8 cellular contexts compared by ENCODE assay signal in genomic region chr16:30761427-30761927, GRCh38. TPM values are rescaled to one million over a fixed set of nuclear protein-coding genes. Genes with fewer than 3 reads are reported as not detected.
A peak's percentile ranks its signal among the peaks of the same experiment; 100 is the strongest.
DNase-seq lines count a peak whose midpoint lies in the region; ATAC-seq and TF ChIP-seq lines count a peak whose summit lies in the region.

No MANE protein-coding gene starts in this region.

- no peak for TF ChIP-seq CTCF in GM10248 (IDR thresholded peaks at IDR 0.05; ENCODE audit: control extremely low read depth, extremely low read depth, low read depth, missing control alignments)
- TF ChIP-seq CTCF in WTC11 (IDR thresholded peaks at IDR 0.05) = no peak

- peak overlapping the region; percentile 94 for H3K4me3 Mint-ChIP-seq in WTC11

- peaks cover 17% of the 10 kb centered on the region for H3K4me1 ChIP-seq in mesodermal cell (ENCODE audit: control insufficient read depth, insufficient read depth, low read length, poor library complexity, severe bottlenecking)
- H3K4me1 ChIP-seq in thymus (ENCODE audit: control insufficient read depth, insufficient read depth, low read length) = peaks cover 8% of the 10 kb centered on the region

- H3K27ac ChIP-seq in mesodermal cell (ENCODE audit: low read depth, low read length, severe bottlenecking) (peak overlapping the region; percentile 75), thymus (ENCODE audit: low read depth) (peak overlapping the region; percentile 62)

- H3K4me3 ChIP-seq in mesodermal cell (ENCODE audit: extremely low read depth, insufficient read depth, low read length, poor library complexity, severe bottlenecking) (peak overlapping the region; percentile 87), thymus (ENCODE audit: low read length) (peak overlapping the region; percentile 57)

- no peaks in the 10 kb centered on the region for H3K9me3 Mint-ChIP-seq in WTC11

- WGBS in mesodermal cell (ENCODE audit: insufficient coverage in 2 of 2), 2 experiments = 0% methylated on average over 51 to 58 of the region's 64 CpGs
- 1% methylated on average over 64 of the region's 64 CpGs for WGBS in thymus

- H3K27ac Mint-ChIP-seq in WTC11 = peak overlapping the region; percentile 96; the same call in 1 of the 2 replicates

- POLR2A ChIA-PET in GM10248 (lab: Yijun Ruan, JAX) = no interaction called here
- POLR2A ChIA-PET in WTC11 (lab: Charles Lee) = interaction anchor here (0.6 to 2.2 kb wide), 4 partner anchors 13 to 354 kb away, joined by 3 to 5 read pairs (median 4); partner anchors contain the start of genes PHKG2 and ZNF771

- H3K36me3 Mint-ChIP-seq in WTC11 = peaks cover 39% of the 10 kb centered on the region

- H3K36me3 ChIP-seq in mesodermal cell (ENCODE audit: control insufficient read depth, insufficient read depth, low read length) (peaks cover 64% of the 10 kb centered on the region), thymus (ENCODE audit: control insufficient read depth, insufficient read depth) (peaks cover 39% of the 10 kb centered on the region)

- H3K9me3 ChIP-seq in mesodermal cell (ENCODE audit: control insufficient read depth, low read length) = no peaks in the 10 kb centered on the region
- no peaks in the 10 kb centered on the region for H3K9me3 ChIP-seq in thymus (ENCODE audit: control insufficient read depth)

- H3K4me1 Mint-ChIP-seq in WTC11 = peaks cover 21% of the 10 kb centered on the region

- H3K27me3 Mint-ChIP-seq in WTC11 (ENCODE audit: low read depth) = no peaks in the 10 kb centered on the region

- peak; percentile 6 for ATAC-seq in WTC11

- DNase-seq in GM10248 (ENCODE audit: extremely low spot score) = peak; percentile 69
- DNase-seq in HCEC 1CT = peak; percentile 11
- DNase-seq in NAMALWA (ENCODE audit: low spot score) = peak; percentile 92
- peak; percentile 56 for DNase-seq in WTC11 (ENCODE audit: low spot score)
- DNase-seq in ecto neural progenitor cell (ENCODE audit: low spot score) = peak; percentile 74
- DNase-seq in GOT3 (lab: John Stamatoyannopoulos, UW) = no peak

- CTCF ChIA-PET in GM10248 (lab: Yijun Ruan, JAX) (no interaction called here), WTC11 (lab: Charles Lee) (interaction anchor here (0.9 to 1.5 kb wide), 3 partner anchors 17 to 69 kb away, joined by 3 to 4 read pairs (median 3); no protein-coding TSS in a partner anchor)

- H3K27me3 ChIP-seq in thymus (ENCODE audit: control insufficient read depth, insufficient read depth) = no peaks in the 10 kb centered on the region

TF ChIP-seq in WTC11, 78 proteins besides CTCF, POLR2A, EP300 and RAD21:
- no peak for TF ChIP-seq FOXK1 (CRISPR knock-in tag; IDR thresholded peaks at IDR 0.05)
- TF ChIP-seq FOXP4 (CRISPR knock-in tag; IDR thresholded peaks at IDR 0.05) = peak; percentile 36; the same call in 1 of the 2 replicates
- TF ChIP-seq EMX1 (CRISPR knock-in tag; IDR thresholded peaks at IDR 0.05) = 0 out of 2 replicates have a peak, but pooled peaks have one; percentile 10
- no peak for TF ChIP-seq NFE2L1 (CRISPR knock-in tag; IDR thresholded peaks at IDR 0.05)
- no peak for TF ChIP-seq GABPB1 (CRISPR knock-in tag; IDR thresholded peaks at IDR 0.05)
- peak; percentile 52; the same call in 1 of the 2 replicates for TF ChIP-seq ARID4B (CRISPR knock-in tag; IDR thresholded peaks at IDR 0.05; ENCODE audit: borderline replicate concordance)
- TF ChIP-seq ZNF423 (CRISPR knock-in tag; IDR thresholded peaks at IDR 0.05) = no peak

RNA-seq across cellular contexts. Expression of gene CFAP119, which starts 0.4 kb away (rescaled TPM):
- 4.6 to 6.6 TPM (median 6.2 TPM) in 3 replicates for total RNA-seq in WTC11 (2021)
- 4.5 TPM for polyA plus RNA-seq in mesodermal cell (2013, experiment 1 of 2)
- polyA plus RNA-seq in mesodermal cell (2013, experiment 2 of 2) = 5.3 TPM
- polyA plus RNA-seq in thymus = 19.6 TPM

RNA-seq across cellular contexts. Expression of gene RNF40, which starts 0.6 kb away (rescaled TPM):
- total RNA-seq in WTC11 (2021) = 63.7 to 77.1 TPM (median 66.9 TPM) in 3 replicates
- 77.9 TPM for polyA plus RNA-seq in mesodermal cell (2013, experiment 1 of 2)
- 66.5 TPM for polyA plus RNA-seq in mesodermal cell (2013, experiment 2 of 2)
- polyA plus RNA-seq in thymus = 74.8 TPM

RNA-seq across cellular contexts. Expression of gene PHKG2, which starts 13.3 kb away (rescaled TPM):
- total RNA-seq in WTC11 (2021) = 40.8 to 50.5 TPM (median 45.0 TPM) in 3 replicates
- 32.7 TPM for polyA plus RNA-seq in mesodermal cell (2013, experiment 1 of 2)
- 27.0 TPM for polyA plus RNA-seq in mesodermal cell (2013, experiment 2 of 2)
- polyA plus RNA-seq in thymus = 53.8 TPM

RNA-seq across cellular contexts. Expression of gene ZNF629, which starts 25.5 kb away (rescaled TPM):
- 18.7 to 20.0 TPM (median 19.7 TPM) in 3 replicates for total RNA-seq in WTC11 (2021)
- polyA plus RNA-seq in mesodermal cell (2013, experiment 1 of 2) = 19.6 TPM
- 18.7 TPM for polyA plus RNA-seq in mesodermal cell (2013, experiment 2 of 2)
- 4.6 TPM for polyA plus RNA-seq in thymus
